ENCODE assay signal across 1 cellular context in genomic region chr5:131810510-131811249, GRCh38.
TF ChIP-seq lines count a peak whose summit lies in the region.

No MANE protein-coding gene starts in this region.

TF ChIP-seq in WTC11, 78 proteins besides CTCF, POLR2A, EP300 and RAD21 (continued from another document):
- TF ChIP-seq ZNF512 (CRISPR knock-in tag; IDR thresholded peaks at IDR 0.05; ENCODE audit: borderline replicate concordance) (no peak), ZNF671 (CRISPR knock-in tag; IDR thresholded peaks at IDR 0.05) (no peak), ZMAT4 (CRISPR knock-in tag; IDR thresholded peaks at IDR 0.05) (no peak), ETV6 (CRISPR knock-in tag; IDR thresholded peaks at IDR 0.05) (no peak)
TF ChIP-seq in WTC11: peak in this region for 0.
